In the genomic region with DNA sequence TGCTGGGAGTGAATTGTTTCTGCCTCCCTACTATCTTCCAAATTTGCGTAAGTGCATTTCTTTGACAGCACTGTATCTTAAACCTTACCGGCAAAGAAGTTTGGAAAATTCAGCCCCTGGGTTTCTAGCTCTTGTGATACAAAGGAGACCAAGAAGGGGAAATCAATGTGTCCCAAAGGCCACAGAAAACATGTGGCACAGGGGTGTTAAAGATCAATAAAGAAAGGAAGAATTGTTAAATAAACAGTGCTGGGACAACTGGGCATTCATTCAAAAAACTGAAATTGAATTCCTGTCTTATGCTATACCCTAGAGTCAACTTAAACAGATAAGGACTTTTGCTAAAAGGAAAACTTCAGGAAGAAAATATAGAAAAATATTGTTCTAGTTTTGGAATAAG, we compare ENCODE assay signal across 25 cellular contexts.
"Had no signal": no experiment of that assay in that cellular context is flagged by ENCODE, and none has a peak within 500 bp of the region (broad histone marks: within the 10 kb centered on the region; RNA-seq: fewer than 3 reads in every experiment).

No MANE protein-coding gene starts in this region.

- H3K27me3 ChIP-seq: right atrium auricular region, spleen, suprapubic skin, tibial artery, upper lobe of right lung had no signal

- H3K4me1 ChIP-seq: lower lobe of right lung, parathyroid adenoma, right atrium auricular region, spleen, suprapubic skin, upper lobe of right lung had no signal

- H3K36me3 Mint-ChIP-seq: naive B cell; natural killer cell; stimulated activated effector memory CD8-positive, alpha-beta T cell treated with anti-CD3 and anti-CD28 coated beads, Interleukin-12 subunit alpha, Interleukin-12 subunit beta, amount 100 ng/mL, for 72 hours had no signal

- H3K9me3 Mint-ChIP-seq: natural killer cell; stimulated activated effector memory CD8-positive, alpha-beta T cell treated with anti-CD3 and anti-CD28 coated beads, Interleukin-12 subunit alpha, Interleukin-12 subunit beta, amount 100 ng/mL, for 72 hours; stimulated activated naive CD8-positive, alpha-beta T cell treated with anti-CD3 and anti-CD28 coated beads, Interleukin-15, Interleukin-2, amounts not matched to agents 100 ng/mL and 50 ng/mL, for 24 hours had no signal

- H3K27ac ChIP-seq: lower lobe of right lung, parathyroid adenoma, right atrium auricular region, skin epidermis, spleen, suprapubic skin, thoracic aorta, tibial artery, upper lobe of right lung had no signal

- ATAC-seq: left cardiac atrium; left ventricle myocardium superior; natural killer cell; sciatic nerve; stimulated activated effector memory CD8-positive, alpha-beta T cell treated with anti-CD3 and anti-CD28 coated beads, Interleukin-12 subunit alpha, Interleukin-12 subunit beta, amount 100 ng/mL, for 72 hours had no signal

- H3K27ac Mint-ChIP-seq: naive B cell; natural killer cell; nephron progenitor cell; stimulated activated effector memory CD8-positive, alpha-beta T cell treated with anti-CD3 and anti-CD28 coated beads, Interleukin-12 subunit alpha, Interleukin-12 subunit beta, amount 100 ng/mL, for 72 hours; stimulated activated naive CD8-positive, alpha-beta T cell treated with anti-CD3 and anti-CD28 coated beads, Interleukin-15, Interleukin-2, amounts not matched to agents 100 ng/mL and 50 ng/mL, for 24 hours had no signal

- H3K9ac ChIP-seq: parathyroid adenoma had no signal

- H3K9me3 ChIP-seq: lower lobe of right lung, right atrium auricular region, spleen, suprapubic skin, thoracic aorta, tibial artery, upper lobe of right lung had no signal

- H3K4me3 ChIP-seq: lower lobe of right lung, right atrium auricular region, skin epidermis, spleen, suprapubic skin, thoracic aorta, tibial artery, upper lobe of right lung had no signal

- H3K36me3 ChIP-seq: lower lobe of right lung, right atrium auricular region, spleen, suprapubic skin, thoracic aorta, tibial artery, upper lobe of right lung had no signal

- H2AFZ ChIP-seq: parathyroid adenoma had no signal

- DNase-seq: hippocampal formation; kidney glomerular epithelial cell; left cardiac atrium; left ventricle myocardium superior; lower lobe of right lung; mammary epithelial cell; mesenchymal stem cell; naive B cell; natural killer cell; nephron progenitor cell; nucleus accumbens; spleen; stimulated activated CD4-positive, alpha-beta T cell treated with anti-CD3 and anti-CD28 coated beads, Interleukin-4, amount 100 ng/mL, for 24 hours; stimulated activated naive CD4-positive, alpha-beta T cell; tibial artery; trophoblast cell had no signal
